Comparison of ENCODE assay signal across 8 cellular contexts in the genomic region with DNA sequence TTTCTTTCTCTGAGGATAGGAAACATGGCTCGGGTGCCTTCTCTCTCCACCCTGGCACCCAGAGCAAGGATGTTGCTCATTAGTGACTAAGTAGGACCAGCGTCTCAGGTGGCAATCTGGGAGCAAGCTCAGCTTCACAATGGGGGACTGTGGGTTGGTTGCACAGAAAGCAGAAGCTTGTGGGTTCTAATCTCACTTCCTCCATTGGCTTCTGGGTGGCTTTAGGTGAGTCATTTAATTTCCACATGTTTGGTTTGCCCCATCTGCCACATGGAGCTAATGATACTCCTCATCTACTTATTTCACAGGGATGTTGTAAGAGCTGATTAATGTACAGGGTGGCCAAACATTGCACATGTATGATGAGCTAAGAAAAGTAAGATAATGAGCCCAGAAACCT. TPM values are rescaled to one million over a fixed set of nuclear protein-coding genes. Genes with fewer than 3 reads are reported as not detected.
A peak's percentile ranks its signal among the peaks of the same experiment; 100 is the strongest.
DNase-seq lines count a peak whose midpoint lies in the region; ATAC-seq and TF ChIP-seq lines count a peak whose summit lies in the region.

No MANE protein-coding gene starts in this region.

- H3K9ac ChIP-seq in SK-N-SH (no peak overlapping the region), fibroblast of lung (ENCODE audit: insufficient read depth, low read length) (no peak overlapping the region)

- H3K27me3 ChIP-seq in SK-N-SH (ENCODE audit: insufficient read depth) (no peaks in the 10 kb centered on the region), fibroblast of lung (ENCODE audit: control insufficient read depth, insufficient read depth, low read length) (no peaks in the 10 kb centered on the region)

- H3K36me3 ChIP-seq in SK-N-SH (replicated peaks in 1 of 2; ENCODE audit: control insufficient read depth in 1 of 2, insufficient read depth in 2 of 2, low read length in 1 of 2) (no peaks in the 10 kb centered on the region), fibroblast of lung (ENCODE audit: control insufficient read depth, insufficient read depth, low read length) (no peaks in the 10 kb centered on the region)

- H3K27ac ChIP-seq in SK-N-SH (ENCODE audit: low read depth in 2 of 2, low read length in 1 of 2) (no peak overlapping the region), fibroblast of lung (ENCODE audit: insufficient read depth, low read length) (no peak overlapping the region)

- POLR2A ChIA-PET in SK-N-SH (lab: Yijun Ruan, JAX), result no interaction called here

- H3K4me2 ChIP-seq in SK-N-SH (no peak overlapping the region), fibroblast of lung (ENCODE audit: extremely low read depth, insufficient read depth, low read length) (no peak overlapping the region)

- H3K79me2 ChIP-seq in SK-N-SH (ENCODE audit: insufficient read depth) (no peaks in the 10 kb centered on the region), fibroblast of lung (ENCODE audit: control insufficient read depth, insufficient read depth, low read length) (no peaks in the 10 kb centered on the region)

- H4K20me1 ChIP-seq in SK-N-SH (ENCODE audit: insufficient read depth) (no peaks in the 10 kb centered on the region), fibroblast of lung (ENCODE audit: control insufficient read depth, extremely low read depth, insufficient read depth, low read length) (no peaks in the 10 kb centered on the region)

- CTCF ChIA-PET in SK-N-SH (lab: Yijun Ruan, JAX), result interaction anchor here (1.6 kb wide), 1 partner anchor 12 kb away, joined by 5 read pairs; no protein-coding TSS in a partner anchor

- H2AFZ ChIP-seq in SK-N-SH (ENCODE audit: low read depth), result no peak overlapping the region
- no peak overlapping the region for H2AFZ ChIP-seq in fibroblast of lung (ENCODE audit: low read length)

- ATAC-seq in GM19328 (IDR thresholded peaks at IDR 0.05; ENCODE audit: unreplicated experiment) (peak; percentile 93), HG03175 (IDR thresholded peaks at IDR 0.05; ENCODE audit: unreplicated experiment) (peak; percentile 97)

- H3K4me3 ChIP-seq in SK-N-SH (ENCODE audit: low read depth in 2 of 2, low read length in 1 of 2) (no peak overlapping the region), fibroblast of lung (replicated peaks in 1 of 4; ENCODE audit: control extremely low read depth in 1 of 4, insufficient read depth in 1 of 4, low read depth in 3 of 4, low read length in 4 of 4) (no peak overlapping the region)

- WGBS in SK-N-SH (ENCODE audit: low lambda C conversion rate), result 54% methylated on average over 2 of the region's 2 CpGs

- TF ChIP-seq RAD21 in SK-N-SH (IDR thresholded peaks at IDR 0.05; ENCODE audit: low read length), result no peak

- peak; percentile 61 for DNase-seq in DMS 273 (lab: John Stamatoyannopoulos, UW; ENCODE audit: unreplicated experiment)
- no peak for DNase-seq in SK-N-SH
- peak; percentile 68 to 95 for DNase-seq in fibroblast of lung (ENCODE audit: low read depth in 2 of 2)
- DNase-seq in stimulated activated CD8-positive, alpha-beta memory T cell treated with anti-CD3 and anti-CD28 coated beads, Interleukin-12 subunit alpha, Interleukin-12 subunit beta, amount 100 ng/mL, for 1 hour (ENCODE audit: low read depth), result peak; percentile 8
- no peak for DNase-seq in ecto neural progenitor cell (ENCODE audit: low spot score)
- DNase-seq in SW480 (ENCODE audit: low spot score), result no peak

- H3K9me3 ChIP-seq in SK-N-SH (no peaks in the 10 kb centered on the region), fibroblast of lung (ENCODE audit: control insufficient read depth, insufficient read depth, low read depth, low read length) (no peaks in the 10 kb centered on the region)

- no peaks in the 10 kb centered on the region for H3K9me2 ChIP-seq in SK-N-SH

- H3K4me1 ChIP-seq in SK-N-SH (ENCODE audit: control insufficient read depth in 1 of 2, insufficient read depth in 2 of 2, low read depth in 1 of 2, low read length in 1 of 2), result peaks cover 0 to 3% of the 10 kb centered on the region in 2 experiments; a peak in 2 of 4 replicates
- H3K4me1 ChIP-seq in fibroblast of lung (ENCODE audit: control insufficient read depth, extremely low read depth, insufficient read depth, low read length), result no peaks in the 10 kb centered on the region

- TF ChIP-seq EP300 in SK-N-SH (IDR thresholded peaks at IDR 0.05; ENCODE audit: borderline replicate concordance in 1 of 2, low read depth in 1 of 2, low read length in 1 of 2), result no peak

- TF ChIP-seq CTCF in SK-N-SH (IDR thresholded peaks at IDR 0.05) (no peak), fibroblast of lung (conservative IDR thresholded peaks at IDR 0.05 in 1 of 2, IDR thresholded peaks at IDR 0.05 in 1 of 2; ENCODE audit: low read depth in 1 of 2, low read length in 2 of 2) (no peak)

- H3F3A ChIP-seq in SK-N-SH (replicated peaks; ENCODE audit: insufficient read depth), result peaks cover 10% of the 10 kb centered on the region

TF ChIP-seq in SK-N-SH, 30 proteins besides CTCF, POLR2A, EP300 and RAD21:
- TF ChIP-seq TCF12 (IDR thresholded peaks at IDR 0.05) (peak; percentile 16; the same call in 1 of the 2 replicates), TAF1 (IDR thresholded peaks at IDR 0.05; ENCODE audit: borderline replicate concordance, low read depth, low read length) (no peak)

RNA-seq across cellular contexts. Expression of a gene that starts 54.8 kb away (rescaled TPM):
- 12.3 and 19.0 TPM in 2 replicates for polyA plus RNA-seq in SK-N-SH (2012; rRNA removed)
- polyA plus RNA-seq in SK-N-SH (2012; cell fraction: cytosol; rRNA removed), result 28.5 and 31.7 TPM in 2 replicates
- 22.4 and 25.4 TPM in 2 replicates for polyA plus RNA-seq in SK-N-SH (2012; cell fraction: nucleus; rRNA removed)
- total RNA-seq in fibroblast of lung, result 20.0 and 33.7 TPM in 2 replicates
- polyA plus RNA-seq in fibroblast of lung, result 34.4 and 41.0 TPM in 2 replicates
- polyA plus RNA-seq in fibroblast of lung (2012), result 38.4 and 47.4 TPM in 2 replicates
- polyA minus RNA-seq in fibroblast of lung (ENCODE audit: low replicate concordance), result 13.6 TPM in 2 replicates

Comparison
In these comparisons a context has a peak if more than half of its experiments do, and no peak if none do; other contexts are left out.
1. DNase-seq: peak in DMS 273 (single experiment), fibroblast of lung (2 of 2) and stimulated activated CD8-positive, alpha-beta memory T cell treated with anti-CD3 and anti-CD28 coated beads, Interleukin-12 subunit alpha, Interleukin-12 subunit beta, amount 100 ng/mL, for 1 hour (single experiment); none in SK-N-SH (single experiment), ecto neural progenitor cell (single experiment) and SW480 (single experiment).